17 cellular contexts compared by ENCODE assay signal in genomic region chr2:134975281-134976009, GRCh38.
"Had no signal": no experiment of that assay in that cellular context is flagged by ENCODE, and none has a peak within 500 bp of the region (broad histone marks: within the 10 kb centered on the region; RNA-seq: fewer than 3 reads in every experiment).

No MANE protein-coding gene starts in this region.

- H3K27me3 ChIP-seq: brain microvascular endothelial cell, pancreas, upper lobe of right lung had no signal

- DNase-seq: activated CD4-positive, CD25-positive, alpha-beta regulatory T cell treated with anti-CD3 and anti-CD28 coated beads, Interleukin-2, amount 50 U/mL, for 72 hours; activated naive CD4-positive, alpha-beta T cell; activated T-cell treated with anti-CD3 and anti-CD28 coated beads for 4 hours; anterior cingulate cortex; brain microvascular endothelial cell; cortex of kidney; effector CD8-positive, alpha-beta T cell; foreskin fibroblast; kidney glomerular epithelial cell; naive thymus-derived CD4-positive, alpha-beta T cell; stimulated activated CD4-positive, alpha-beta T cell treated with anti-CD3 and anti-CD28 coated beads, Interleukin-2, amount 100 ng/mL, for 48 hours; stimulated activated naive CD4-positive, alpha-beta T cell; substantia nigra; T-helper 1 cell; T1000; upper lobe of right lung had no signal

- H3K36me3 ChIP-seq: brain microvascular endothelial cell, pancreas, upper lobe of right lung had no signal

- H3K27ac ChIP-seq: brain microvascular endothelial cell, pancreas, upper lobe of right lung had no signal

- H3K4me3 ChIP-seq: pancreas, upper lobe of right lung had no signal

- H3K4me1 ChIP-seq: pancreas, upper lobe of right lung had no signal

- ATAC-seq: naive thymus-derived CD4-positive, alpha-beta T cell; pancreas; upper lobe of right lung had no signal

- H3K4me3 Mint-ChIP-seq: naive thymus-derived CD4-positive, alpha-beta T cell had no signal

- H3K9me3 ChIP-seq: pancreas had no signal
